ENCODE assay signal across 19 cellular contexts in the genomic region with DNA sequence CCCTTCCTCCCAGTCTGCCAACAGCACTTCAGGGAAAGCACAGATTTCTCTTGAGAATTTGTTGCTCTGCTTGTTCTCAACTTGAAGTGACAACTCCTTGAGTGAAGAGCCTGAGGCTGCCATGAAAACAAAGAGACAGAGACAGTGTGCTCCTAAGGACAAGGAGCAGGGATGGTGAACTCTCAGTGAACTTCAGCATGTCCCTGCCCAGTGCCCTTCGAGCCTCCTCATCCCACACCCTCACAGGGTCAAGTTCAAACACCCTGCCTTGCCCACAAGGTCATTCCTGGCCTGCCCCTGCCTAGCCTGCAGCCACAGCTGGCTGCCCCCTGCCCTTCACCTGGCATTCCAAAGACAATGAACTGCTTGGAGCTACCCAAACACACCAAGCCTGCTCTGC.
"Had no signal": no experiment of that assay in that cellular context is flagged by ENCODE, and none has a peak within 500 bp of the region (broad histone marks: within the 10 kb centered on the region; RNA-seq: fewer than 3 reads in every experiment).

No MANE protein-coding gene starts in this region.

- H3K9me3 ChIP-seq: breast epithelium, esophagus squamous epithelium, thyroid gland had no signal

- H3K4me1 Mint-ChIP-seq: activated naive CD8-positive, alpha-beta T cell treated with anti-CD3 and anti-CD28 coated beads for 36 hours; activated T-helper 17 cell treated with anti-CD3 and anti-CD28 coated beads, Interleukin-2, amount 50 U/mL, for 72 hours; endodermal cell had no signal

- FAIRE-seq: kidney had no signal

- H3K36me3 ChIP-seq: breast epithelium, esophagus squamous epithelium, thyroid gland had no signal

- H3K9me3 Mint-ChIP-seq: activated naive CD8-positive, alpha-beta T cell treated with anti-CD3 and anti-CD28 coated beads for 36 hours; activated T-helper 17 cell treated with anti-CD3 and anti-CD28 coated beads, Interleukin-2, amount 50 U/mL, for 72 hours; nephron progenitor cell had no signal

- H3K79me2 ChIP-seq: parathyroid adenoma had no signal

- H3K4me3 Mint-ChIP-seq: activated naive CD8-positive, alpha-beta T cell treated with anti-CD3 and anti-CD28 coated beads for 36 hours; activated T-helper 17 cell treated with anti-CD3 and anti-CD28 coated beads, Interleukin-2, amount 50 U/mL, for 72 hours; endodermal cell; nephron progenitor cell had no signal

- H3K9ac ChIP-seq: parathyroid adenoma had no signal

- ATAC-seq: activated T-helper 17 cell treated with anti-CD3 and anti-CD28 coated beads, Interleukin-2, amount 50 U/mL, for 72 hours; SK-N-SH treated with all-trans-retinoic acid at 6 μM for 48 hours had no signal

- H3K36me3 Mint-ChIP-seq: activated naive CD8-positive, alpha-beta T cell treated with anti-CD3 and anti-CD28 coated beads for 36 hours had no signal

- H3K27ac ChIP-seq: breast epithelium, parathyroid adenoma, thyroid gland had no signal

- H3K4me1 ChIP-seq: breast epithelium, parathyroid adenoma had no signal

- H3K27ac Mint-ChIP-seq: activated naive CD8-positive, alpha-beta T cell treated with anti-CD3 and anti-CD28 coated beads for 36 hours; activated T-helper 17 cell treated with anti-CD3 and anti-CD28 coated beads, Interleukin-2, amount 50 U/mL, for 72 hours; endodermal cell; nephron progenitor cell had no signal

- H3K27me3 ChIP-seq: breast epithelium, esophagus squamous epithelium, thyroid gland had no signal

- H2AFZ ChIP-seq: parathyroid adenoma had no signal

- DNase-seq: activated CD4-positive, alpha-beta T cell treated with anti-CD3 and anti-CD28 coated beads for 1 hour; activated naive CD4-positive, alpha-beta T cell; activated naive CD8-positive, alpha-beta T cell treated with anti-CD3 and anti-CD28 coated beads for 36 hours; activated T-cell treated with anti-CD3 and anti-CD28 coated beads, Interleukin-2, amount 50 U/mL, for 1 hour; endodermal cell; esophagus squamous epithelium; kidney; nephron progenitor cell; nucleus accumbens; stimulated activated CD4-positive, alpha-beta T cell treated with anti-CD3 and anti-CD28 coated beads, Interleukin-2, amount 100 ng/mL, for 48 hours; stimulated activated CD8-positive, alpha-beta memory T cell treated with anti-CD3 and anti-CD28 coated beads, Interleukin-4, amount 100 ng/mL, for 48 hours; stimulated activated naive CD4-positive, alpha-beta T cell treated with Interleukin-2 at 50 U/mL for 16 hours had no signal

- H3K4me3 ChIP-seq: breast epithelium, coronary artery, esophagus squamous epithelium, skin epidermis, thyroid gland had no signal
